8 cellular contexts compared by ENCODE assay signal in the genomic region with DNA sequence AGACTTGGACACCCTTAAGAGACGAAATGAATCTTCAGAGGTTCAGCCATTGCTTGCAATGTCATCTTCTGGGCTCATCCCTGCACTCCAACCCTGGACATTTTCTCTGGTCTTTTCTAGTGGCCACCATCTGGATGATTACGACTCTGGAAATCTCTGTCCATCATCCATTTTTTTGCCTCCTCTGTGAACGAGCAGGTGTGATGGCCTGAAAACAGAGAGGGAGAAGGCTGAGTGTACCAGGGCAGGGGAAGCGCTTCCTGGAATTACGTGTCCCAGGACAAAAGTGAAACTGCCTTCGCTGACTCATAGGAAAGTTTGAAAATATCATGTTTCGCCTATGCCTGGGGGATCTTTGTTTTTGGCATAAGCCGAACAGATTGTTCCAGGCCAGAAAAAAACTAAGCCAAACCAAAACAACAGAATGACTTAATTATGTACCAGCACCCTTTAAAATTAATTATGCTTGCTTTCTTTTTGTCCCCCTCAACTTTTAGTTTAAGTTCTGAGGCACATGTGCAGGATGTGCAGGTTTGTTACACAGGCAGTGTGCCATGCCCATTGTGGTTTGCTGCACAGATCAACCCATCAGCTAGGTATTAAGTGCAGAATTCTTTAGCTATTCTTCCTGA. TPM values are rescaled to one million over a fixed set of nuclear protein-coding genes. Genes with fewer than 3 reads are reported as not detected.
DNase-seq lines count a peak whose midpoint lies in the region; ATAC-seq and FAIRE-seq lines count a peak whose summit lies in the region.

No MANE protein-coding gene starts in this region.

- H3K36me3 Mint-ChIP-seq in activated T-cell treated with anti-CD3 and anti-CD28 coated beads, Interleukin-2, amount 50 U/mL, for 72 hours (ENCODE audit: insufficient read depth in 2 of 2) = peaks cover 4 to 7% of the 10 kb centered on the region in 2 donors

- peak; percentile 96 for FAIRE-seq in HTR-8/SVneo (lab: Jason Lieb, UNC)

- peaks cover 28% of the 10 kb centered on the region for H3K27me3 Mint-ChIP-seq in activated T-cell treated with anti-CD3 and anti-CD28 coated beads, Interleukin-2, amount 50 U/mL, for 72 hours (ENCODE audit: low read depth)

- peak; percentile 94 for DNase-seq in HTR-8/SVneo (ENCODE audit: insufficient read length, low spot score)
- DNase-seq in activated T-cell treated with anti-CD3 and anti-CD28 coated beads, Interleukin-2, amount 50 U/mL, for 72 hours = peak; percentile 55 to 58
- DNase-seq in glomerular visceral epithelial cell (ENCODE audit: extremely low spot score) = peak; percentile 84
- DNase-seq in stimulated activated CD4-positive, alpha-beta T cell treated with anti-CD3 and anti-CD28 coated beads, Interleukin-15, amount 100 ng/mL, for 24 hours = peak; percentile 70
- no peak for DNase-seq in NK-92 (lab: John Stamatoyannopoulos, UW; ENCODE audit: unreplicated experiment)
- no peak for DNase-seq in amygdala (lab: John Stamatoyannopoulos, UW)
- DNase-seq in occipital lobe (lab: John Stamatoyannopoulos, UW) = no peak

- H3K9me3 Mint-ChIP-seq in activated T-cell treated with anti-CD3 and anti-CD28 coated beads, Interleukin-2, amount 50 U/mL, for 72 hours = peaks cover 0 to 2% of the 10 kb centered on the region in 2 donors

- peak overlapping the region; percentile 27 to 68 for H3K4me3 Mint-ChIP-seq in activated T-cell treated with anti-CD3 and anti-CD28 coated beads, Interleukin-2, amount 50 U/mL, for 72 hours

- H3K4me1 Mint-ChIP-seq in activated T-cell treated with anti-CD3 and anti-CD28 coated beads, Interleukin-2, amount 50 U/mL, for 72 hours (ENCODE audit: low read depth) = peaks cover 57% of the 10 kb centered on the region

- no peak overlapping the region for H3K27ac Mint-ChIP-seq in activated T-cell treated with anti-CD3 and anti-CD28 coated beads, Interleukin-2, amount 50 U/mL, for 72 hours

- peak; percentile 28 for ATAC-seq in GM19043 (IDR thresholded peaks at IDR 0.05; ENCODE audit: low read depth, unreplicated experiment)
- peak; percentile 89 for ATAC-seq in activated T-cell treated with anti-CD3 and anti-CD28 coated beads, Interleukin-2, amount 50 U/mL, for 72 hours (replicated peaks in 1 of 2)

RNA-seq across cellular contexts. Expression of a gene that starts 31.9 kb away (rescaled TPM):
- total RNA-seq in activated T-cell treated with anti-CD3 and anti-CD28 coated beads, Interleukin-2, amount 50 U/mL, for 72 hours = 10 to 100 TPM in 1 of 2 donors, 1 to 10 TPM in 1; 6.2 to 12.0 TPM
- total RNA-seq in occipital lobe = 4.2 TPM

Comparison
In these comparisons a context has a peak if more than half of its experiments do, and no peak if none do; other contexts are left out.
1. DNase-seq: peak in HTR-8/SVneo (single experiment), activated T-cell treated with anti-CD3 and anti-CD28 coated beads, Interleukin-2, amount 50 U/mL, for 72 hours (2 of 2), glomerular visceral epithelial cell (single experiment) and stimulated activated CD4-positive, alpha-beta T cell treated with anti-CD3 and anti-CD28 coated beads, Interleukin-15, amount 100 ng/mL, for 24 hours (single experiment); none in NK-92 (single experiment), amygdala (0 of 56) and occipital lobe (single experiment).